Comparison of ENCODE assay signal across 8 cellular contexts in genomic region chr3:187741403-187742350, GRCh38. TPM values are rescaled to one million over a fixed set of nuclear protein-coding genes. Genes with fewer than 3 reads are reported as not detected.
DNase-seq lines count a peak whose midpoint lies in the region; ATAC-seq and TF ChIP-seq lines count a peak whose summit lies in the region.

No MANE protein-coding gene starts in this region.

- peak overlapping the region; percentile 98 for H3K4me3 ChIP-seq in AG10803 (ENCODE audit: low read length)
- H3K4me3 ChIP-seq in NT2/D1 (ENCODE audit: insufficient read length, low read depth) = peak overlapping the region; percentile 43
- H3K4me3 ChIP-seq in epithelial cell of proximal tubule (ENCODE audit: low read depth, low read length) = peak overlapping the region; percentile 74
- H3K4me3 ChIP-seq in mucosa of stomach (ENCODE audit: low read length) = peak overlapping the region; percentile 88

- POLR2A ChIA-PET in HEK293T (lab: Yijun Ruan, JAX) = no interaction called here

- H3K9me3 ChIP-seq in NT2/D1 (ENCODE audit: insufficient read depth, low read length) (no peaks in the 10 kb centered on the region), mucosa of stomach (ENCODE audit: control insufficient read depth, low read length) (no peaks in the 10 kb centered on the region)

- DNase-seq in AG10803 (ENCODE audit: low read depth) = peak; percentile 82
- DNase-seq in HEK293T (ENCODE audit: extremely low spot score) = no peak
- no peak for DNase-seq in NT2/D1 (ENCODE audit: low read depth, low spot score)
- DNase-seq in activated T-cell treated with anti-CD3 and anti-CD28 coated beads for 48 hours (ENCODE audit: low read depth) = peak; percentile 72
- no peak for DNase-seq in epithelial cell of proximal tubule (ENCODE audit: low read depth)
- DNase-seq in stimulated activated naive CD4-positive, alpha-beta T cell (lab: John Stamatoyannopoulos, UW) = peak; percentile 46 to 78 (median 61)

- no peaks in the 10 kb centered on the region for H3K36me3 ChIP-seq in NT2/D1 (ENCODE audit: insufficient read depth, insufficient read length, low read length)
- no peaks in the 10 kb centered on the region for H3K36me3 ChIP-seq in mucosa of stomach (ENCODE audit: control insufficient read depth, insufficient read depth, low read length)

- CTCF ChIA-PET in HEK293T (lab: Yijun Ruan, JAX) = interaction anchor here (0.5 to 3.9 kb wide), 7 partner anchors 23 to 1213 kb away, joined by 3 to 60 read pairs (median 3); no protein-coding TSS in a partner anchor

- TF ChIP-seq CTCF in AG10803 (conservative IDR thresholded peaks at IDR 0.05; ENCODE audit: low read length) = peak; percentile 82
- TF ChIP-seq CTCF in epithelial cell of proximal tubule (conservative IDR thresholded peaks at IDR 0.05; ENCODE audit: low read depth, low read length) = peak; percentile 91

- no peak for ATAC-seq in GM19467 (IDR thresholded peaks at IDR 0.05; ENCODE audit: unreplicated experiment)

- peak overlapping the region; percentile 62 for H3K9ac ChIP-seq in NT2/D1 (ENCODE audit: insufficient read length, low read depth)
- peak overlapping the region; percentile 92 for H3K9ac ChIP-seq in mucosa of stomach (ENCODE audit: low read length)

- H3K4me1 ChIP-seq in NT2/D1 (ENCODE audit: insufficient read depth, insufficient read length) (no peaks in the 10 kb centered on the region), mucosa of stomach (ENCODE audit: control insufficient read depth, insufficient read depth, low read length) (peaks cover 24% of the 10 kb centered on the region)

- H3K27me3 ChIP-seq in NT2/D1 (ENCODE audit: insufficient read depth, insufficient read length) (peaks cover 55% of the 10 kb centered on the region), mucosa of stomach (ENCODE audit: control insufficient read depth, insufficient read depth, low read length) (peaks cover 8% of the 10 kb centered on the region)

TF ChIP-seq in HEK293T, 16 proteins besides CTCF, POLR2A, EP300 and RAD21:
- TF ChIP-seq LEF1 (IDR thresholded peaks at IDR 0.05; ENCODE audit: borderline replicate concordance) (no peak), ZNF384 (IDR thresholded peaks at IDR 0.05) (peak; percentile 64)

RNA-seq across cellular contexts. Expression of gene BCL6, which starts 3.6 kb away (rescaled TPM):
- 3.5 and 7.0 TPM in 2 replicates for total RNA-seq in epithelial cell of proximal tubule

RNA-seq across cellular contexts. Expression of gene RTP2, which starts 39.3 kb away (rescaled TPM):
- total RNA-seq in epithelial cell of proximal tubule = not detected in 2 replicates

Comparison
In these comparisons a context has a peak if more than half of its experiments do, and no peak if none do; other contexts are left out.
1. DNase-seq: peak in AG10803 (single experiment), activated T-cell treated with anti-CD3 and anti-CD28 coated beads for 48 hours (single experiment) and stimulated activated naive CD4-positive, alpha-beta T cell (6 of 6); none in HEK293T (single experiment), NT2/D1 (single experiment) and epithelial cell of proximal tubule (single experiment).
2. H3K4me3 ChIP-seq: peak in every context shown above with its lines; median percentile 98 in AG10803; 88 in mucosa of stomach; 74 in epithelial cell of proximal tubule; 43 in NT2/D1.